Comparison of ENCODE assay signal across 8 cellular contexts in the genomic region with DNA sequence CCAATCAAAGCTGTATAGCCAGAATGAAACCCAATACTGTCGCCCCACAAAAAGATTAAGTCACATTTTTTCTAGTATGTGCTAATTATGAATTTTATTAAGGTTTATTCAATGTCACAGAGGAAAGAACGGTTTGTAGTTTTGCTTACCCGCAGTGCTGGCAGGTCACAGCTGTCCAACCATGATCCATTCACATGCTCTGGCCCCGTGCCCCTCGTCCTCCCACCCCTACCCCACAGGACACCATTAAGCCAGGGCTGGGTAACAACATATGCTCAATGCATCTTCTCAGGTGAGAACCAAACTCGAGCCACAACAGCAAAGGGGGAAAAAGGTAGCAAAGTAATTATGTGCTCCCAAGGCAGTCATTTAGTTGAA. TPM values are rescaled to one million over a fixed set of nuclear protein-coding genes. Genes with fewer than 3 reads are reported as not detected.
A peak's percentile ranks its signal among the peaks of the same experiment; 100 is the strongest.
DNase-seq lines count a peak whose midpoint lies in the region; ATAC-seq and TF ChIP-seq lines count a peak whose summit lies in the region.

No MANE protein-coding gene starts in this region.

- H3K9me3 Mint-ChIP-seq in CD8-positive, alpha-beta memory T cell: no peaks in the 10 kb centered on the region
- no peaks in the 10 kb centered on the region for H3K9me3 Mint-ChIP-seq in endothelial cell (ENCODE audit: unreplicated experiment)

- H3K4me1 Mint-ChIP-seq in CD8-positive, alpha-beta memory T cell: peaks cover 9 to 18% (median 10%) of the 10 kb centered on the region in 3 donors
- peaks cover 6% of the 10 kb centered on the region for H3K4me1 Mint-ChIP-seq in endothelial cell (ENCODE audit: unreplicated experiment)

- CTCF ChIA-PET in CD8-positive, alpha-beta memory T cell (lab: Charles Lee): interaction anchor here (1.0 to 1.5 kb wide), 2 partner anchors 64 to 114 kb away, joined by 3 read pairs; no protein-coding TSS in a partner anchor

- H2AFZ ChIP-seq in OCI-LY3 (ENCODE audit: low read depth, low read length): peak overlapping the region; percentile 84; the same call in 1 of the 2 replicates

- peak overlapping the region; percentile 83 for H3K27ac ChIP-seq in CD8-positive, alpha-beta memory T cell (ENCODE audit: low read depth, low read length)
- H3K27ac ChIP-seq in OCI-LY3 (ENCODE audit: low read length) (no peak overlapping the region), ovary (no peak overlapping the region)

- H3K4me3 Mint-ChIP-seq in CD8-positive, alpha-beta memory T cell: peak overlapping the region; percentile 74 to 96 (median 90)
- peak overlapping the region; percentile 82 for H3K4me3 Mint-ChIP-seq in endothelial cell (ENCODE audit: unreplicated experiment)

- peak overlapping the region; percentile 95 for H3K4me2 ChIP-seq in OCI-LY3 (ENCODE audit: low read length)

- no peak for ATAC-seq in HG03521 (IDR thresholded peaks at IDR 0.05; ENCODE audit: unreplicated experiment)
- no peak for ATAC-seq in GM18907 (IDR thresholded peaks at IDR 0.05; ENCODE audit: unreplicated experiment)

- H3K4me1 ChIP-seq in CD8-positive, alpha-beta memory T cell (ENCODE audit: insufficient read depth, low read length): peaks cover 10% of the 10 kb centered on the region
- H3K4me1 ChIP-seq in OCI-LY3 (ENCODE audit: low read length): peaks cover 9% of the 10 kb centered on the region
- no peaks in the 10 kb centered on the region for H3K4me1 ChIP-seq in ovary (ENCODE audit: insufficient read depth)

- no peak for DNase-seq in CD8-positive, alpha-beta memory T cell
- DNase-seq in endothelial cell (ENCODE audit: low spot score) (no peak), ovary (peak in 1 of 5 donors; percentile 47), dedifferentiated amniotic fluid mesenchymal stem cell (ENCODE audit: extremely low spot score) (no peak), NCI-H526 treated with DMSO at 0.1 percent for 48 hours (lab: John Stamatoyannopoulos, UW) (no peak)

- TF ChIP-seq CTCF in OCI-LY3 (IDR thresholded peaks at IDR 0.05; ENCODE audit: low read depth, low read length) (no peak), endothelial cell (IDR thresholded peaks at IDR 0.05; ENCODE audit: unreplicated experiment) (no peak), ovary (IDR thresholded peaks at IDR 0.05) (no peak)

- H3K36me3 Mint-ChIP-seq in CD8-positive, alpha-beta memory T cell: peaks cover 0 to 16% (median 0%) of the 10 kb centered on the region in 3 donors
- H3K36me3 Mint-ChIP-seq in endothelial cell (ENCODE audit: low read depth, unreplicated experiment): peaks cover 8% of the 10 kb centered on the region

- peak overlapping the region; percentile 60 for H3K9ac ChIP-seq in OCI-LY3 (ENCODE audit: low read length)

- POLR2A ChIA-PET in CD8-positive, alpha-beta memory T cell (lab: Charles Lee): interaction anchor here (0.7 to 1.0 kb wide), 2 partner anchors 37 to 121 kb away, joined by 4 read pairs; no protein-coding TSS in a partner anchor

- H3K27me3 Mint-ChIP-seq in CD8-positive, alpha-beta memory T cell: no peaks in the 10 kb centered on the region
- H3K27me3 Mint-ChIP-seq in endothelial cell (ENCODE audit: unreplicated experiment): peaks cover 9% of the 10 kb centered on the region

- 14 to 33% (median 22%) methylated on average over 6 of the region's 6 CpGs for WGBS in ovary, 3 donors

- TF ChIP-seq POLR2A in ovary (IDR thresholded peaks at IDR 0.05): no peak

- no peaks in the 10 kb centered on the region for H3K36me3 ChIP-seq in CD8-positive, alpha-beta memory T cell (ENCODE audit: insufficient read depth, low read length)
- H3K36me3 ChIP-seq in OCI-LY3 (replicated peaks; ENCODE audit: low read depth, low read length) (no peaks in the 10 kb centered on the region), ovary (no peaks in the 10 kb centered on the region)

- H4K20me1 ChIP-seq in OCI-LY3 (ENCODE audit: insufficient read depth, low read length): no peaks in the 10 kb centered on the region

- peak overlapping the region in 5 of 8 donors; percentile 79 to 91 (median 89) for H3K27ac Mint-ChIP-seq in CD8-positive, alpha-beta memory T cell
- H3K27ac Mint-ChIP-seq in endothelial cell (ENCODE audit: unreplicated experiment): peak overlapping the region; percentile 74

- intact Hi-C loops in ovary (cut with DNase I): loop anchor here in 1 of 4 donors (5.0 kb wide), 1 partner anchor 36 kb away; a partner anchor contains a TSS

- no peaks in the 10 kb centered on the region for H3K9me3 ChIP-seq in CD8-positive, alpha-beta memory T cell (ENCODE audit: low read length)
- H3K9me3 ChIP-seq in OCI-LY3 (ENCODE audit: insufficient read depth, low read length): no peaks in the 10 kb centered on the region
- H3K9me3 ChIP-seq in ovary: no peaks in the 10 kb centered on the region

- TF ChIP-seq EP300 in ovary (IDR thresholded peaks at IDR 0.05): no peak

- peak overlapping the region; percentile 87 for H3K4me3 ChIP-seq in CD8-positive, alpha-beta memory T cell (ENCODE audit: low read length)
- peak overlapping the region; percentile 84 for H3K4me3 ChIP-seq in OCI-LY3 (ENCODE audit: low read length)
- H3K4me3 ChIP-seq in ovary: peak overlapping the region; percentile 70

- no peaks in the 10 kb centered on the region for H3K27me3 ChIP-seq in CD8-positive, alpha-beta memory T cell (ENCODE audit: insufficient read depth, low read length, poor library complexity, severe bottlenecking)
- H3K27me3 ChIP-seq in OCI-LY3 (ENCODE audit: low read depth, low read length) (no peaks in the 10 kb centered on the region), ovary (no peaks in the 10 kb centered on the region)

- 0 out of 2 replicates have a peak, but pooled peaks cover 4% of the 10 kb centered on the region for H3K79me2 ChIP-seq in OCI-LY3 (ENCODE audit: low read length)

RNA-seq across cellular contexts. Expression of a gene that starts 0.6 kb away (rescaled TPM):
- total RNA-seq in CD8-positive, alpha-beta memory T cell: 10 to 100 TPM; 22.6 to 23.8 TPM
- polyA plus RNA-seq in CD8-positive, alpha-beta memory T cell: 5.7 TPM
- total RNA-seq in endothelial cell (ENCODE audit: unreplicated experiment): 7.8 TPM
- 10 to 100 TPM in 4 of 7 donors, 1 to 10 TPM in 3; 5.0 to 14.9 (median 11.2) TPM for total RNA-seq in ovary
- polyA plus RNA-seq in ovary: 1 to 10 TPM; 3.0 to 7.8 TPM

RNA-seq across cellular contexts. Expression of a gene that starts 36.7 kb away (rescaled TPM):
- 100 to 1,000 TPM; 171 to 180 TPM for total RNA-seq in CD8-positive, alpha-beta memory T cell
- polyA plus RNA-seq in CD8-positive, alpha-beta memory T cell: 73.1 TPM
- total RNA-seq in endothelial cell (ENCODE audit: unreplicated experiment) (78.2 TPM), ovary (10 to 100 TPM; 30.4 to 93.0 (median 83.4) TPM)
- 10 to 100 TPM; 14.5 to 51.4 TPM for polyA plus RNA-seq in ovary

RNA-seq across cellular contexts. Expression of a gene that starts 37.5 kb away (rescaled TPM):
- 10 to 100 TPM; 35.1 to 36.1 TPM for total RNA-seq in CD8-positive, alpha-beta memory T cell
- 15.8 TPM for polyA plus RNA-seq in CD8-positive, alpha-beta memory T cell
- total RNA-seq in endothelial cell (ENCODE audit: unreplicated experiment) (36.1 TPM), ovary (10 to 100 TPM; 20.1 to 53.0 (median 41.1) TPM)
- polyA plus RNA-seq in ovary: 10 to 100 TPM; 10.6 to 24.6 TPM

RNA-seq across cellular contexts. Expression of a gene that starts 37.6 kb away (rescaled TPM):
- 10 to 100 TPM; 15.9 to 17.3 TPM for total RNA-seq in CD8-positive, alpha-beta memory T cell
- polyA plus RNA-seq in CD8-positive, alpha-beta memory T cell: 21.0 TPM
- total RNA-seq in endothelial cell (ENCODE audit: unreplicated experiment): 22.6 TPM
- total RNA-seq in ovary: 10 to 100 TPM in 5 of 7 donors, 1 to 10 TPM in 2; 7.4 to 16.3 (median 10.5) TPM
- polyA plus RNA-seq in ovary: 10 to 100 TPM in 1 of 2 donors, 1 to 10 TPM in 1; 6.1 to 18.1 TPM

RNA-seq across cellular contexts. Expression of a gene that starts 44.7 kb away (rescaled TPM):
- total RNA-seq in CD8-positive, alpha-beta memory T cell: 10 to 100 TPM; 34.9 to 35.4 TPM
- polyA plus RNA-seq in CD8-positive, alpha-beta memory T cell: 28.1 TPM
- total RNA-seq in endothelial cell (ENCODE audit: unreplicated experiment) (14.1 TPM), ovary (10 to 100 TPM; 17.3 to 28.0 (median 24.3) TPM)
- 10 to 100 TPM; 10.4 to 18.5 TPM for polyA plus RNA-seq in ovary
